ENCODE assay signal across 2 cellular contexts in the genomic region with DNA sequence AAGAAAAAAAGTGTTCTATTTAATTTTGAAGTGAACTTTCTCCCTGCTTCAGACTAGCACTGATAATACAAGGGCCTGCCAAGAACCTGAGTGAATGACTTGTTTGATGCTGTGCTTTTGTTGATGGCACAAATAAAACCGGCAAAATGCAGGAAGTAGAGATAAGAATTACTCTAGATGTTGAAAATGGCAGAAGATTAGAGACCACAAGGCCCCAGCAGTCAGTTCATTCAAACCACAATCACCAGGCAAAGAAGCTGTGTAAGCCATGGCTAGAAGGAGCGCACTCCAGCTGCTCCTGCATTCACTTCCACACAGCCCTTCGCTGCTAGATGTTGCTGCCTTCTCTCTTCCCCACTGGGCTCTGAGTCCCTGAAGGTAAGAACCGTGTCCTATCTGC.
TF ChIP-seq lines count a peak whose summit lies in the region.

No MANE protein-coding gene starts in this region.

TF ChIP-seq in GM23338, 12 proteins besides CTCF, POLR2A, EP300 and RAD21:
- TF ChIP-seq EZH2phosphoT487 (IDR thresholded peaks at IDR 0.05; ENCODE audit: unreplicated experiment) (no peak), NANOG (IDR thresholded peaks at IDR 0.05; ENCODE audit: borderline replicate concordance) (no peak), ZNF462 (CRISPR knock-in tag; IDR thresholded peaks at IDR 0.05) (no peak), JUNB (IDR thresholded peaks at IDR 0.05; ENCODE audit: unreplicated experiment) (no peak), ZNF114 (CRISPR knock-in tag; IDR thresholded peaks at IDR 0.05) (no peak), EZH2 (IDR thresholded peaks at IDR 0.05; ENCODE audit: low read depth, unreplicated experiment) (no peak)
- TF ChIP-seq, protein P1, sequence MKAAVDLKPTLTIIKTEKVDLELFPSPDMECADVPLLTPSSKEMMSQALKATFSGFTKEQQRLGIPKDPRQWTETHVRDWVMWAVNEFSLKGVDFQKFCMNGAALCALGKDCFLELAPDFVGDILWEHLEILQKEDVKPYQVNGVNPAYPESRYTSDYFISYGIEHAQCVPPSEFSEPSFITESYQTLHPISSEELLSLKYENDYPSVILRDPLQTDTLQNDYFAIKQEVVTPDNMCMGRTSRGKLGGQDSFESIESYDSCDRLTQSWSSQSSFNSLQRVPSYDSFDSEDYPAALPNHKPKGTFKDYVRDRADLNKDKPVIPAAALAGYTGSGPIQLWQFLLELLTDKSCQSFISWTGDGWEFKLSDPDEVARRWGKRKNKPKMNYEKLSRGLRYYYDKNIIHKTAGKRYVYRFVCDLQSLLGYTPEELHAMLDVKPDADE (IDR thresholded peaks at IDR 0.05): no peak
TF ChIP-seq in GM23338: peak in this region for 0.

TF ChIP-seq in H1, 55 proteins besides CTCF, POLR2A, EP300 and RAD21:
- TF ChIP-seq EGR1 (IDR thresholded peaks at IDR 0.05; ENCODE audit: borderline replicate concordance, low read depth, low read length): no peak
- TF ChIP-seq SRF (IDR thresholded peaks at IDR 0.05; ENCODE audit: low read depth, low read length): no peak
- TF ChIP-seq PHF8 (conservative IDR thresholded peaks at IDR 0.05; ENCODE audit: low read depth, low read length): no peak
- TF ChIP-seq NRF1 (IDR thresholded peaks at IDR 0.05; ENCODE audit: low read depth, low read length): no peak
- TF ChIP-seq, protein P2, sequence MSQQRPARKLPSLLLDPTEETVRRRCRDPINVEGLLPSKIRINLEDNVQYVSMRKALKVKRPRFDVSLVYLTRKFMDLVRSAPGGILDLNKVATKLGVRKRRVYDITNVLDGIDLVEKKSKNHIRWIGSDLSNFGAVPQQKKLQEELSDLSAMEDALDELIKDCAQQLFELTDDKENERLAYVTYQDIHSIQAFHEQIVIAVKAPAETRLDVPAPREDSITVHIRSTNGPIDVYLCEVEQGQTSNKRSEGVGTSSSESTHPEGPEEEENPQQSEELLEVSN (IDR thresholded peaks at IDR 0.05): no peak
- TF ChIP-seq GTF2F1 (IDR thresholded peaks at IDR 0.05; ENCODE audit: borderline replicate concordance, low read depth, low read length): no peak
- TF ChIP-seq SP1 (IDR thresholded peaks at IDR 0.05; ENCODE audit: low read depth, low read length): no peak
- no peak for TF ChIP-seq CHD1 (IDR thresholded peaks at IDR 0.05; ENCODE audit: low read depth, low read length)
- no peak for TF ChIP-seq SP2 (IDR thresholded peaks at IDR 0.05; ENCODE audit: low read length)
- TF ChIP-seq, protein P3, sequence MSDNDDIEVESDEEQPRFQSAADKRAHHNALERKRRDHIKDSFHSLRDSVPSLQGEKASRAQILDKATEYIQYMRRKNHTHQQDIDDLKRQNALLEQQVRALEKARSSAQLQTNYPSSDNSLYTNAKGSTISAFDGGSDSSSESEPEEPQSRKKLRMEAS (IDR thresholded peaks at IDR 0.05): no peak
- no peak for TF ChIP-seq KDM1A (IDR thresholded peaks at IDR 0.05; ENCODE audit: borderline replicate concordance, low read length)
